In the genomic region with DNA sequence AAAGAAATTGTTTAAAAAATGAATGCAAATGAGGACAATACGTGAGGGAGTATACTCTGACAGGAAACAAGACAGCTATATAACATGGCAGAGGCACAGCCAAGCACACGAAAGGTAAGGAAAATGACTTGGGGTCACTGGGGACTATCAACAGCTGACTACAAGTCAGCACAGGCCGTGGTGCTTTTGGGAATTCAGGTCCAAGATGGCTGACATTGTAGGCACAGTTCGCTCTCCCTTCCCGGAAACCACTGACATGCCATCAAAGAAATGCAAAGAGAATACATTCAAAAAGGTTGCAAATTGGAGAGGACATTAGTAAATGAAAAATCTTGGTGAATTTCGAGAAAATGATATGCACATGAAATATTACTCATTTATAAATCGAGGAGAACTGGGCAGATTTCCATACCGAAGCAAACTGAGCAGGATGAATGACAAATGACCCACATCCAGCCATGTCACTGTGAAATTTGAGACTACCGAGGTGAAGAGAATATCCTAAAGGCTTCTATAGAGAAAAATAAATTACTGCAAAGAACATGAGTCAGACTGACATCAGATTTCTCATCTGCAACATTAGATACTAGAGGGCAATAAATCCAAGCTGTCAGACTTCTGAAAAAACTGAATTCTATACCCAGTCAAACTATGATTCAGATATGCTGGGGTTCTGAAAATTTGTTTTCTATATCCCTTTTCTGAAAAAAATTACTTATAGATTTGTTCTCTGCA, we compare ENCODE assay signal across 1 cellular context.
TF ChIP-seq lines count a peak whose summit lies in the region.

No MANE protein-coding gene starts in this region.

TF ChIP-seq in K562, 482 proteins besides CTCF, POLR2A, EP300 and RAD21:
- TF ChIP-seq ZNF395 (CRISPR knock-in tag; IDR thresholded peaks at IDR 0.05), result 0 out of 2 replicates have a peak, but pooled peaks have one; percentile 36
- TF ChIP-seq DPF2 (IDR thresholded peaks at IDR 0.05), result peak; percentile 50; the same call in 1 of the 2 replicates
- peak; percentile 57; the same call in 1 of the 2 replicates for TF ChIP-seq ARID1B (IDR thresholded peaks at IDR 0.05)
- TF ChIP-seq, protein P1, sequence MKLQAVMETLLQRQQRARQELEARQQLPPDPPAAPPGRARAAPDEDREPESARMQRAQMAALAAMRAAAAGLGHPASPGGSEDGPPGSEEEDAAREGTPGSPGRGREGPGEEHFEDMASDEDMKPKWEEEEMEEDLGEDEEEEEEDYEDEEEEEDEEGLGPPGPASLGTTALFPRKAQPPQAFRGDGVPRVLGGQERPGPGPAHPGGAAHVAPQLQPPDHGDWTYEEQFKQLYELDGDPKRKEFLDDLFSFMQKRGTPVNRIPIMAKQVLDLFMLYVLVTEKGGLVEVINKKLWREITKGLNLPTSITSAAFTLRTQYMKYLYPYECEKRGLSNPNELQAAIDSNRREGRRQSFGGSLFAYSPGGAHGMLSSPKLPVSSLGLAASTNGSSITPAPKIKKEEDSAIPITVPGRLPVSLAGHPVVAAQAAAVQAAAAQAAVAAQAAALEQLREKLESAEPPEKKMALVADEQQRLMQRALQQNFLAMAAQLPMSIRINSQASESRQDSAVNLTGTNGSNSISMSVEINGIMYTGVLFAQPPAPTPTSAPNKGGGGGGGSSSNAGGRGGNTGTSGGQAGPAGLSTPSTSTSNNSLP (IDR thresholded peaks at IDR 0.05; ENCODE audit: borderline replicate concordance, low read depth, low read length), result no peak
- peak; percentile 81 for TF ChIP-seq FOSL1 (tag; conservative IDR thresholded peaks at IDR 0.05)
- TF ChIP-seq SMARCE1 (IDR thresholded peaks at IDR 0.05), result 0 out of 2 replicates have a peak, but pooled peaks have one; percentile 20
- no peak for TF ChIP-seq NR4A1 (CRISPR knock-in tag; IDR thresholded peaks at IDR 0.05)
- TF ChIP-seq NR4A1 (tag; IDR thresholded peaks at IDR 0.05), result 0 out of 2 replicates have a peak, but pooled peaks have one; percentile 24
- 0 out of 2 replicates have a peak, but pooled peaks have one; percentile 9 for TF ChIP-seq NFE2 (IDR thresholded peaks at IDR 0.05; ENCODE audit: low read depth)
- peak; percentile 33 for TF ChIP-seq CBFA2T3 (IDR thresholded peaks at IDR 0.05)
- TF ChIP-seq ZNF384 (IDR thresholded peaks at IDR 0.05; ENCODE audit: low read depth, low read length), result 0 out of 2 replicates have a peak, but pooled peaks have one; percentile 33
- TF ChIP-seq MED1 (CRISPR knock-in tag; IDR thresholded peaks at IDR 0.05; ENCODE audit: borderline replicate concordance), result no peak
- peak; percentile 32 to 44; a peak in 1 of 4 replicates for TF ChIP-seq TRIM24 (IDR thresholded peaks at IDR 0.05)
- TF ChIP-seq ATF3 (IDR thresholded peaks at IDR 0.05), result peak; percentile 81
- TF ChIP-seq ATF3 (CRISPR knock-in tag; conservative IDR thresholded peaks at IDR 0.05), result no peak
- TF ChIP-seq ZFP1 (CRISPR knock-in tag; IDR thresholded peaks at IDR 0.05), result peak; percentile 100
- TF ChIP-seq ZNF175 (CRISPR knock-in tag; IDR thresholded peaks at IDR 0.05; ENCODE audit: low read depth), result peak; percentile 58; the same call in 1 of the 2 replicates
- TF ChIP-seq SMARCA4 (IDR thresholded peaks at IDR 0.05), result peak; percentile 40; the same call in 1 of the 2 replicates
- TF ChIP-seq JUND (IDR thresholded peaks at IDR 0.05; ENCODE audit: borderline replicate concordance, low read depth, low read length), result peak; percentile 64; the same call in 1 of the 2 replicates
- TF ChIP-seq JUND (tag; IDR thresholded peaks at IDR 0.05; ENCODE audit: borderline replicate concordance, low read depth, low read length), result peak; percentile 87; the same call in 2 of the 3 replicates
- no peak for TF ChIP-seq TOE1 (IDR thresholded peaks at IDR 0.05; ENCODE audit: borderline replicate concordance)
- no peak for TF ChIP-seq TOE1 (CRISPR knock-in tag; IDR thresholded peaks at IDR 0.05; ENCODE audit: borderline replicate concordance, low read depth)
- TF ChIP-seq DIDO1 (tag; IDR thresholded peaks at IDR 0.05; ENCODE audit: low read depth), result peak; percentile 32; the same call in 1 of the 2 replicates
- TF ChIP-seq CEBPG (CRISPR knock-in tag; IDR thresholded peaks at IDR 0.05), result no peak
- 0 out of 4 replicates have a peak, but pooled peaks of 1 of the 2 experiments have one; percentile 39 for TF ChIP-seq CEBPG (tag; conservative IDR thresholded peaks at IDR 0.05 in 1 of 2, IDR thresholded peaks at IDR 0.05 in 1 of 2)
- TF ChIP-seq, protein P2, sequence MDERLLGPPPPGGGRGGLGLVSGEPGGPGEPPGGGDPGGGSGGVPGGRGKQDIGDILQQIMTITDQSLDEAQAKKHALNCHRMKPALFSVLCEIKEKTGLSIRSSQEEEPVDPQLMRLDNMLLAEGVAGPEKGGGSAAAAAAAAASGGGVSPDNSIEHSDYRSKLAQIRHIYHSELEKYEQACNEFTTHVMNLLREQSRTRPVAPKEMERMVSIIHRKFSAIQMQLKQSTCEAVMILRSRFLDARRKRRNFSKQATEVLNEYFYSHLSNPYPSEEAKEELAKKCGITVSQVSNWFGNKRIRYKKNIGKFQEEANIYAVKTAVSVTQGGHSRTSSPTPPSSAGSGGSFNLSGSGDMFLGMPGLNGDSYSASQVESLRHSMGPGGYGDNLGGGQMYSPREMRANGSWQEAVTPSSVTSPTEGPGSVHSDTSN (CRISPR knock-in tag; IDR thresholded peaks at IDR 0.05; ENCODE audit: low read depth), result no peak
- TF ChIP-seq, protein P2 (tag; conservative IDR thresholded peaks at IDR 0.05; ENCODE audit: low read depth), result peak; percentile 91
- TF ChIP-seq MXI1 (IDR thresholded peaks at IDR 0.05; ENCODE audit: low read depth, low read length), result no peak
- TF ChIP-seq SMAD1 (IDR thresholded peaks at IDR 0.05; ENCODE audit: low read depth, low read length, partially characterized antibody), result no peak
- peak in 1 of 3 experiments; percentile 79 for TF ChIP-seq YY1 (IDR thresholded peaks at IDR 0.05; ENCODE audit: borderline replicate concordance in 1 of 3, control insufficient read depth in 1 of 3, extremely low read depth in 1 of 3, insufficient read depth in 3 of 3, insufficient read length in 1 of 3, insufficient replicate concordance in 2 of 3, low read depth in 1 of 3, low read length in 2 of 3)
- TF ChIP-seq ZNF79 (CRISPR knock-in tag; IDR thresholded peaks at IDR 0.05; ENCODE audit: low read depth), result no peak
- 0 out of 2 replicates have a peak, but pooled peaks have one; percentile 10 for TF ChIP-seq NCOR1 (IDR thresholded peaks at IDR 0.05)
- TF ChIP-seq, protein P3, sequence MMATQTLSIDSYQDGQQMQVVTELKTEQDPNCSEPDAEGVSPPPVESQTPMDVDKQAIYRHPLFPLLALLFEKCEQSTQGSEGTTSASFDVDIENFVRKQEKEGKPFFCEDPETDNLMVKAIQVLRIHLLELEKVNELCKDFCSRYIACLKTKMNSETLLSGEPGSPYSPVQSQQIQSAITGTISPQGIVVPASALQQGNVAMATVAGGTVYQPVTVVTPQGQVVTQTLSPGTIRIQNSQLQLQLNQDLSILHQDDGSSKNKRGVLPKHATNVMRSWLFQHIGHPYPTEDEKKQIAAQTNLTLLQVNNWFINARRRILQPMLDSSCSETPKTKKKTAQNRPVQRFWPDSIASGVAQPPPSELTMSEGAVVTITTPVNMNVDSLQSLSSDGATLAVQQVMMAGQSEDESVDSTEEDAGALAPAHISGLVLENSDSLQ (IDR thresholded peaks at IDR 0.05), result peak; percentile 90
- TF ChIP-seq KDM1A (IDR thresholded peaks at IDR 0.05), result peak in 1 of 2 experiments; percentile 11; a peak in 1 of 4 replicates
- TF ChIP-seq MEIS2 (IDR thresholded peaks at IDR 0.05; ENCODE audit: partially characterized antibody), result peak; percentile 96
